In genomic region chr7:17301491-17302101, GRCh38 we compare ENCODE assay signal across 8 cellular contexts. TPM values are rescaled to one million over a fixed set of nuclear protein-coding genes. Genes with fewer than 3 reads are reported as not detected.
DNase-seq lines count a peak whose midpoint lies in the region; ATAC-seq and TF ChIP-seq lines count a peak whose summit lies in the region.

No MANE protein-coding gene starts in this region.

- H3K27me3 ChIP-seq in hepatocyte: no peaks in the 10 kb centered on the region

- no peak overlapping the region for H2AFZ ChIP-seq in hepatocyte

- H3K4me3 ChIP-seq in hepatocyte: peak overlapping the region; percentile 7

- peaks cover 76% of the 10 kb centered on the region for H3K79me2 ChIP-seq in hepatocyte

- no peaks in the 10 kb centered on the region for H3K9me3 ChIP-seq in hepatocyte (ENCODE audit: low read depth)

- H3K4me1 ChIP-seq in hepatocyte (ENCODE audit: insufficient read depth): peaks cover 5% of the 10 kb centered on the region

- DNase-seq in activated CD4-positive, alpha-beta T cell treated with anti-CD3 and anti-CD28 coated beads for 24 hours (ENCODE audit: low read depth in 2 of 2): peak; percentile 25 to 46
- no peak for DNase-seq in activated CD4-positive, alpha-beta T cell treated with anti-CD3 and anti-CD28 coated beads for 1 hour
- peak; percentile 25 for DNase-seq in NCI-H748 treated with DMSO at 0.1 percent for 48 hours (lab: John Stamatoyannopoulos, UW)
- peak; percentile 45 for DNase-seq in activated naive CD4-positive, alpha-beta T cell treated with anti-CD3 and anti-CD28 coated beads, Interleukin-2, amount 50 U/mL, for 16 hours
- peak; percentile 69 for DNase-seq in hepatocyte (ENCODE audit: low spot score)
- DNase-seq in stimulated activated CD4-positive, alpha-beta T cell treated with anti-CD3 and anti-CD28 coated beads, Interleukin-2, amount 100 ng/mL, for 24 hours: peak; percentile 48 to 69
- no peak for DNase-seq in T1000 (lab: John Stamatoyannopoulos, UW)

- TF ChIP-seq CTCF in hepatocyte (IDR thresholded peaks at IDR 0.05; ENCODE audit: poor library complexity): peak; percentile 64

- H3K36me3 ChIP-seq in hepatocyte (replicated peaks; ENCODE audit: insufficient read depth, low read depth): no peaks in the 10 kb centered on the region

- peak overlapping the region; percentile 73 for H3K4me2 ChIP-seq in hepatocyte

- no peak overlapping the region for H3K27ac ChIP-seq in hepatocyte

- ATAC-seq in HG02885 (IDR thresholded peaks at IDR 0.05; ENCODE audit: poor library complexity, unreplicated experiment): no peak

- H3K9me2 ChIP-seq in hepatocyte (replicated peaks; ENCODE audit: insufficient read depth): no peaks in the 10 kb centered on the region

- peaks cover 27% of the 10 kb centered on the region for H4K20me1 ChIP-seq in hepatocyte (ENCODE audit: insufficient read depth, poor library complexity, severe bottlenecking)

- 26% methylated on average over 2 of the region's 2 CpGs for WGBS in hepatocyte (ENCODE audit: low lambda C conversion rate, missing lambda C conversion rate)

RNA-seq across cellular contexts. Expression of gene AHR, which starts 3.1 kb away (rescaled TPM):
- 67.1 and 69.8 TPM in 2 replicates for total RNA-seq in hepatocyte
- 10.6 and 11.0 TPM in 2 replicates for polyA plus RNA-seq in hepatocyte

Comparison
In these comparisons a context has a peak if more than half of its experiments do, and no peak if none do; other contexts are left out.
1. DNase-seq: peak in activated CD4-positive, alpha-beta T cell treated with anti-CD3 and anti-CD28 coated beads for 24 hours (2 of 2), NCI-H748 treated with DMSO at 0.1 percent for 48 hours (single experiment), activated naive CD4-positive, alpha-beta T cell treated with anti-CD3 and anti-CD28 coated beads, Interleukin-2, amount 50 U/mL, for 16 hours (single experiment), hepatocyte (single experiment) and stimulated activated CD4-positive, alpha-beta T cell treated with anti-CD3 and anti-CD28 coated beads, Interleukin-2, amount 100 ng/mL, for 24 hours (2 of 2); none in activated CD4-positive, alpha-beta T cell treated with anti-CD3 and anti-CD28 coated beads for 1 hour (single experiment) and T1000 (single experiment).